ENCODE assay signal across 7 cellular contexts in the genomic region with DNA sequence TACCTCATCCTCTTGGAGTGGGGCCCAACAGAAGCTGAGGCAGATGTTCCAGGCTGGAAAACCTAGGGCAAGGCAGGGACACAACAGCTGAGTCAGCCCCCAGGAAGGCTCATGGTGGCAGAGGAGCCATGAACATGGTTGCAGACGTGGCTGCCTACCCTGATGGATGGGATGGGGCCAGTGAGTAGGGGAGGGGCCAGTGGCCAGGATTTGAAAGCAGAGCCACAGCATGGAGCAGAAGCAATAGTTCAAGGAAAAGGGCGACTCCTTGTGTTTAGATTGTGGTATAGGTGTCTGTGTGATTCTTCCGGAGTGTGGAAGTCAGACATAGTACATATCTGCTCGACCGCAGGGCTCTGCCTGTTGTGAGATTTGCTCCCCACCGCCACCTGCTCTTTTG. TPM values are rescaled to one million over a fixed set of nuclear protein-coding genes. Genes with fewer than 3 reads are reported as not detected.
DNase-seq lines count a peak whose midpoint lies in the region; ATAC-seq and TF ChIP-seq lines count a peak whose summit lies in the region.

No MANE protein-coding gene starts in this region.

- BruUV-seq in OCI-LY7 (replicated peaks; lab: Mats Ljungman, UMichigan) = no TSS peak

- DNase-seq in H7 (peak; percentile 82), OCI-LY7 (ENCODE audit: low spot score) (no peak), dermis blood vessel endothelial cell (peak; percentile 36), gastrocnemius medialis (peak in 1 of 2 donors; percentile 55), DMS114 treated with DMSO at 0.1 percent for 48 hours (lab: John Stamatoyannopoulos, UW; ENCODE audit: unreplicated experiment) (no peak)

- no peaks in the 10 kb centered on the region for H4K20me1 ChIP-seq in OCI-LY7 (ENCODE audit: insufficient read depth, low read length)

- TF ChIP-seq CTCF in OCI-LY7 (conservative IDR thresholded peaks at IDR 0.05; ENCODE audit: low read length) (peak; percentile 51), gastrocnemius medialis (IDR thresholded peaks at IDR 0.05 in 4 of 5, conservative IDR thresholded peaks at IDR 0.05 in 1 of 5) (peak; percentile 26 to 61 (median 47))

- in situ Hi-C loops in gastrocnemius medialis (cut with MboI; ENCODE audit: low sequenced_read_pairs in 4 of 4) = no loop called here

- H3K4me3 ChIP-seq in H7 (ENCODE audit: insufficient read depth, low read depth, low read length) (no peak overlapping the region), OCI-LY7 (ENCODE audit: low read depth, low read length, poor library complexity, severe bottlenecking) (no peak overlapping the region), gastrocnemius medialis (no peak overlapping the region)

- H3K4me2 ChIP-seq in OCI-LY7 (ENCODE audit: low read length) = no peak overlapping the region

- no peaks in the 10 kb centered on the region for H3K36me3 ChIP-seq in H7 (replicated peaks; ENCODE audit: control insufficient read depth, insufficient read depth, low read length)
- H3K36me3 ChIP-seq in OCI-LY7 (ENCODE audit: insufficient read depth, low read length) = no peaks in the 10 kb centered on the region
- no peaks in the 10 kb centered on the region for H3K36me3 ChIP-seq in gastrocnemius medialis

- H3K27me3 ChIP-seq in H7 (ENCODE audit: control insufficient read depth, insufficient read depth, low read length) = no peaks in the 10 kb centered on the region
- no peaks in the 10 kb centered on the region for H3K27me3 ChIP-seq in gastrocnemius medialis

- H2AFZ ChIP-seq in OCI-LY7 (ENCODE audit: low read length) = no peak overlapping the region

- no peak for TF ChIP-seq POLR2A in gastrocnemius medialis (IDR thresholded peaks at IDR 0.05)

- CTCF ChIA-PET in OCI-LY7 (lab: Charles Lee; ENCODE audit: unreplicated experiment) = no interaction called here

- H3K79me2 ChIP-seq in OCI-LY7 (ENCODE audit: insufficient read depth, low read depth, low read length) = no peaks in the 10 kb centered on the region

- no peaks in the 10 kb centered on the region for H3K9me3 ChIP-seq in OCI-LY7 (ENCODE audit: low read length)
- H3K9me3 ChIP-seq in gastrocnemius medialis = no peaks in the 10 kb centered on the region

- no peak overlapping the region for H3K27ac ChIP-seq in OCI-LY7 (ENCODE audit: low read depth, low read length, poor library complexity, severe bottlenecking)
- H3K27ac ChIP-seq in gastrocnemius medialis = no peak overlapping the region

- intact Hi-C loops in OCI-LY7 (cut with micrococcal nuclease; ENCODE audit: unreplicated experiment) (no loop called here), gastrocnemius medialis (cut with DNase I; ENCODE audit: low total_unique reads) (loop anchor here (1.0 kb wide), 1 partner anchor 25 kb away; a partner anchor contains a TSS)

- H3K4me1 ChIP-seq in OCI-LY7 (ENCODE audit: insufficient read depth, low read length, poor library complexity, severe bottlenecking) = no peaks in the 10 kb centered on the region
- peaks cover 4% of the 10 kb centered on the region in 2 donors for H3K4me1 ChIP-seq in gastrocnemius medialis

- ATAC-seq in gastrocnemius medialis (peak; percentile 90 to 96), HG02981 (IDR thresholded peaks at IDR 0.05; ENCODE audit: unreplicated experiment) (no peak), HG03460 (IDR thresholded peaks at IDR 0.05; ENCODE audit: unreplicated experiment) (no peak)

- H3K9me2 ChIP-seq in OCI-LY7 (ENCODE audit: insufficient read depth, low read length) = no peaks in the 10 kb centered on the region

- POLR2A ChIA-PET in OCI-LY7 (lab: Charles Lee) = interaction anchor here (1.9 kb wide), 1 partner anchor 17 kb away, joined by 8 read pairs; no protein-coding TSS in a partner anchor

RNA-seq across cellular contexts. Expression of a gene that starts 24.2 kb away (rescaled TPM):
- 16.7 and 16.9 TPM in 2 replicates for total RNA-seq in H7 (2014; rRNA removed; shearing (Covaris generic))
- 1.9 and 3.6 TPM in 2 replicates for total RNA-seq in OCI-LY7 (2014; rRNA removed; shearing (Covaris generic))
- total RNA-seq in OCI-LY7 (2022) = 4.2 and 6.3 TPM in 2 replicates
- total RNA-seq in dermis blood vessel endothelial cell = 0.34 and 0.56 TPM in 2 replicates
- total RNA-seq in gastrocnemius medialis = 10 to 100 TPM in 1 of 4 donors, 1 to 10 TPM in 2, under 1 TPM in 1; 0.46 to 13.1 (median 2.2) TPM

Comparison
In these comparisons a context has a peak if more than half of its experiments do, and no peak if none do; other contexts are left out.
1. DNase-seq: peak in H7 (single experiment) and dermis blood vessel endothelial cell (single experiment); none in OCI-LY7 (single experiment) and DMS114 treated with DMSO at 0.1 percent for 48 hours (single experiment).
2. ATAC-seq: peak in gastrocnemius medialis (2 of 2); none in HG02981 (single experiment) and HG03460 (single experiment).